ENCODE assay signal across 15 cellular contexts in the genomic region with DNA sequence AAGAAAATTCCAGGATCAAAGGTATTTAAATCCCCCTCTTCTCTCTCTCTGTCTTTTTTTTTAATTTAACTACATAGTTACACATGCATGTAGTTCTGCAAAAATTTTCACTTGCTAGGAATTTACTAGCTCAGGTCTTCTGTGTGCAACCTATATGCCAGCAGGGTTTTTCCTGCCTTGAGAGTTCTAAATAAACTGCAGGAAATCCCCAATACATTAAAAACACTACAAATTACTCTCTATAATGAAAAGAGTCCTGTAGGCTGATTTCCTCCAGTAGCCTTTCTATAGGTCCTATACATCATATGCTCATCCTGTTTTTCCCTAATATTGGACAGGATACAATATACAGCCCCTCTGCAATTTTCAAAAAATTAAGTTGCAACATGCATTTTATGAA. TPM values are rescaled to one million over a fixed set of nuclear protein-coding genes. Genes with fewer than 3 reads are reported as not detected.
A peak's percentile ranks its signal among the peaks of the same experiment; 100 is the strongest.
DNase-seq lines count a peak whose midpoint lies in the region; ATAC-seq, FAIRE-seq and TF ChIP-seq lines count a peak whose summit lies in the region.
"Had no signal": no experiment of that assay in that cellular context is flagged by ENCODE, and none has a peak within 500 bp of the region (broad histone marks: within the 10 kb centered on the region; RNA-seq: fewer than 3 reads in every experiment).

No MANE protein-coding gene starts in this region.

- no peak overlapping the region for H3K9ac ChIP-seq in SK-N-MC (ENCODE audit: insufficient read length)

- H2AFZ ChIP-seq in GM23338: no peak overlapping the region

- H3K36me3 ChIP-seq in GM23338 (ENCODE audit: insufficient read depth): no peaks in the 10 kb centered on the region
- H3K36me3 ChIP-seq in SK-N-MC (ENCODE audit: insufficient read depth, low read length): no peaks in the 10 kb centered on the region
- H3K36me3 ChIP-seq: BE2C had no signal

- H3K4me1 ChIP-seq in A549 (no peaks in the 10 kb centered on the region), GM23338 (ENCODE audit: insufficient read depth) (peaks cover 6% of the 10 kb centered on the region; the same call in 1 of the 2 replicates)
- H3K4me1 ChIP-seq: BE2C had no signal

- POLR2A ChIA-PET in A549 (lab: Yijun Ruan, JAX): no interaction called here

- no peak for TF ChIP-seq RAD21 in A549 (conservative IDR thresholded peaks at IDR 0.05 in 1 of 2, IDR thresholded peaks at IDR 0.05 in 1 of 2)

- no peaks in the 10 kb centered on the region for H3K9me2 ChIP-seq in GM23338 (ENCODE audit: insufficient read depth)

- peak overlapping the region; percentile 25; the same call in 1 of the 3 replicates for H3K4me3 Mint-ChIP-seq in GM23338
- H3K4me3 Mint-ChIP-seq in nephron progenitor cell: peak overlapping the region; percentile 52

- CTCF ChIA-PET in A549 (lab: Yijun Ruan, JAX): no interaction called here

- H3K4me2 ChIP-seq in A549: peak overlapping the region; percentile 62
- H3K4me2 ChIP-seq in GM23338: no peak overlapping the region

- H3K36me3 Mint-ChIP-seq in GM23338 (ENCODE audit: low read depth) (peaks cover 9% of the 10 kb centered on the region; the same call in 2 of the 3 replicates), nephron progenitor cell (ENCODE audit: low read depth) (peaks cover 4% of the 10 kb centered on the region)

- no peaks in the 10 kb centered on the region for H3K79me2 ChIP-seq in GM23338 (replicated peaks; ENCODE audit: insufficient read depth)

- H3K9me3 ChIP-seq in A549 (0 out of 3 replicates have a peak, but pooled peaks cover 3% of the 10 kb centered on the region), SK-N-MC (ENCODE audit: low read depth, low read length) (no peaks in the 10 kb centered on the region)
- H3K9me3 ChIP-seq: BE2C had no signal

- no peak for TF ChIP-seq EP300 in A549 (IDR thresholded peaks at IDR 0.05)

- no peak for DNase-seq in A549 (ENCODE audit: low read depth in 1 of 2, low spot score in 1 of 2)
- no peak for DNase-seq in GM23338 (ENCODE audit: low spot score)
- peak; percentile 86 for DNase-seq in SK-N-MC (ENCODE audit: low read depth, low spot score)
- no peak for DNase-seq in nephron progenitor cell
- no peak for DNase-seq in amygdala (lab: John Stamatoyannopoulos, UW)
- no peak for DNase-seq in NCI-H1694 (lab: John Stamatoyannopoulos, UW)
- DNase-seq: BE2C; CD4-positive, alpha-beta memory T cell; DMS153; GF-D8 had no signal

- peak overlapping the region; percentile 66; the same call in 1 of the 3 replicates for H3K4me3 ChIP-seq in A549
- H3K4me3 ChIP-seq in GM23338: no peak overlapping the region
- peak overlapping the region; percentile 72 for H3K4me3 ChIP-seq in SK-N-MC

- no peak for TF ChIP-seq POLR2A in A549 (IDR thresholded peaks at IDR 0.05; ENCODE audit: low read length)

- H3K9me3 Mint-ChIP-seq in GM23338 (peaks cover 4% of the 10 kb centered on the region; the same call in 1 of the 3 replicates), nephron progenitor cell (peaks cover 28% of the 10 kb centered on the region)

- no peaks in the 10 kb centered on the region for H4K20me1 ChIP-seq in GM23338 (replicated peaks; ENCODE audit: insufficient read depth)

- H3K4me1 Mint-ChIP-seq in GM23338 (peaks cover 10% of the 10 kb centered on the region), nephron progenitor cell (peaks cover 8% of the 10 kb centered on the region)
- H3K4me1 Mint-ChIP-seq: CD4-positive, alpha-beta memory T cell had no signal

- H3K27ac Mint-ChIP-seq in GM23338: no peak overlapping the region
- no peak overlapping the region for H3K27ac Mint-ChIP-seq in nephron progenitor cell

- FAIRE-seq in A549 (lab: Jason Lieb, UNC): no peak
- FAIRE-seq: D721Med, H54, HepG2 had no signal

- no peaks in the 10 kb centered on the region for H3K27me3 ChIP-seq in GM23338 (ENCODE audit: insufficient read depth)
- H3K27me3 ChIP-seq: BE2C had no signal

- H3F3A ChIP-seq in GM23338 (replicated peaks; ENCODE audit: low read depth): no peaks in the 10 kb centered on the region

- H3K27me3 Mint-ChIP-seq in GM23338 (ENCODE audit: insufficient read depth, low read depth, poor library complexity): no peaks in the 10 kb centered on the region
- no peaks in the 10 kb centered on the region for H3K27me3 Mint-ChIP-seq in nephron progenitor cell (ENCODE audit: low read depth, poor library complexity)

- no peak for TF ChIP-seq CTCF in A549 (IDR thresholded peaks at IDR 0.05)
- no peak for TF ChIP-seq CTCF in GM23338 (conservative IDR thresholded peaks at IDR 0.05; ENCODE audit: low read depth in 2 of 2)
- no peak for TF ChIP-seq CTCF in nephron progenitor cell (IDR thresholded peaks at IDR 0.05)

- no peak for ATAC-seq in A549
- no peak for ATAC-seq in GM23338
- ATAC-seq in GM21526 (IDR thresholded peaks at IDR 0.05; ENCODE audit: low FRiP score, unreplicated experiment): no peak
- ATAC-seq: HepG2 had no signal

- H3K27ac ChIP-seq in A549 (no peak overlapping the region; a peak in 1 of 6 replicates), GM23338 (ENCODE audit: low read depth) (no peak overlapping the region), SK-N-MC (no peak overlapping the region)
- H3K27ac ChIP-seq: C4-2B had no signal

TF ChIP-seq in A549, 52 proteins besides CTCF, POLR2A, EP300 and RAD21:
- TF ChIP-seq JUNB (IDR thresholded peaks at IDR 0.05) (no peak), TFCP2L1 (CRISPR knock-in tag; IDR thresholded peaks at IDR 0.05) (no peak), CHD2 (IDR thresholded peaks at IDR 0.05; ENCODE audit: low read length, partially characterized antibody) (no peak), TP53 (CRISPR knock-in tag; IDR thresholded peaks at IDR 0.05) (no peak), SMC3 (IDR thresholded peaks at IDR 0.05) (no peak), CHD4 (IDR thresholded peaks at IDR 0.05; ENCODE audit: borderline replicate concordance) (no peak), MAFK (IDR thresholded peaks at IDR 0.05; ENCODE audit: partially characterized antibody) (no peak), JUN (IDR thresholded peaks at IDR 0.05) (no peak), HOXB13 (CRISPR knock-in tag; IDR thresholded peaks at IDR 0.05; ENCODE audit: low read depth) (no peak), HOXA7 (CRISPR knock-in tag; IDR thresholded peaks at IDR 0.05) (no peak), MAZ (IDR thresholded peaks at IDR 0.05; ENCODE audit: borderline replicate concordance, low read depth, low read length) (no peak), MYC (IDR thresholded peaks at IDR 0.05; ENCODE audit: borderline replicate concordance, low read length) (no peak)
- TF ChIP-seq, protein P1, sequence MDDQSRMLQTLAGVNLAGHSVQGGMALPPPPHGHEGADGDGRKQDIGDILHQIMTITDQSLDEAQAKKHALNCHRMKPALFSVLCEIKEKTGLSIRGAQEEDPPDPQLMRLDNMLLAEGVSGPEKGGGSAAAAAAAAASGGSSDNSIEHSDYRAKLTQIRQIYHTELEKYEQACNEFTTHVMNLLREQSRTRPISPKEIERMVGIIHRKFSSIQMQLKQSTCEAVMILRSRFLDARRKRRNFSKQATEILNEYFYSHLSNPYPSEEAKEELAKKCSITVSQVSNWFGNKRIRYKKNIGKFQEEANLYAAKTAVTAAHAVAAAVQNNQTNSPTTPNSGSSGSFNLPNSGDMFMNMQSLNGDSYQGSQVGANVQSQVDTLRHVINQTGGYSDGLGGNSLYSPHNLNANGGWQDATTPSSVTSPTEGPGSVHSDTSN (IDR thresholded peaks at IDR 0.05): no peak
TF ChIP-seq in A549: peak in this region for 0.

TF ChIP-seq in GM23338, 12 proteins besides CTCF, POLR2A, EP300 and RAD21 (continues in another document):
- TF ChIP-seq, protein P2, sequence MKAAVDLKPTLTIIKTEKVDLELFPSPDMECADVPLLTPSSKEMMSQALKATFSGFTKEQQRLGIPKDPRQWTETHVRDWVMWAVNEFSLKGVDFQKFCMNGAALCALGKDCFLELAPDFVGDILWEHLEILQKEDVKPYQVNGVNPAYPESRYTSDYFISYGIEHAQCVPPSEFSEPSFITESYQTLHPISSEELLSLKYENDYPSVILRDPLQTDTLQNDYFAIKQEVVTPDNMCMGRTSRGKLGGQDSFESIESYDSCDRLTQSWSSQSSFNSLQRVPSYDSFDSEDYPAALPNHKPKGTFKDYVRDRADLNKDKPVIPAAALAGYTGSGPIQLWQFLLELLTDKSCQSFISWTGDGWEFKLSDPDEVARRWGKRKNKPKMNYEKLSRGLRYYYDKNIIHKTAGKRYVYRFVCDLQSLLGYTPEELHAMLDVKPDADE (IDR thresholded peaks at IDR 0.05): no peak
- TF ChIP-seq ZNF114 (CRISPR knock-in tag; IDR thresholded peaks at IDR 0.05) (no peak), EZH2 (IDR thresholded peaks at IDR 0.05; ENCODE audit: low read depth, unreplicated experiment) (no peak), ZNF331 (CRISPR knock-in tag; IDR thresholded peaks at IDR 0.05; ENCODE audit: low read depth) (no peak), EZH2phosphoT487 (IDR thresholded peaks at IDR 0.05; ENCODE audit: unreplicated experiment) (no peak), POLR2AphosphoS5 (IDR thresholded peaks at IDR 0.05; ENCODE audit: low read depth) (no peak), JUNB (IDR thresholded peaks at IDR 0.05; ENCODE audit: unreplicated experiment) (no peak), NANOG (IDR thresholded peaks at IDR 0.05; ENCODE audit: borderline replicate concordance) (no peak)

RNA-seq across cellular contexts. Expression of a gene that starts 27.7 kb away (rescaled TPM):
- polyA plus RNA-seq in A549 (2011; rRNA removed) (28.8 and 32.8 TPM in 2 replicates), A549 (2017; fragmentation: RNase III; extraction: RNeasy Plus Mini Kit Qiagen cat#74134 plus additional on column Dnase treatment) (16.7 to 18.2 TPM (median 18.1 TPM) in 3 replicates), GM23338 (2016; fragmentation: Nextera tagmentation; extraction: Ambion mirVana) (14.0 and 14.6 TPM in 2 replicates)
- polyA plus RNA-seq in A549 (2012; cell fraction: cytosol; rRNA removed): 7.7 and 9.7 TPM in 2 replicates
- polyA plus RNA-seq in A549 (2012; cell fraction: nucleus; rRNA removed): 5.2 and 8.9 TPM in 2 replicates
- 29.5 and 30.2 TPM in 2 replicates for polyA minus RNA-seq in A549 (2011; rRNA and poly(A)+ RNA removed)
- total RNA-seq in GM23338 (2014; rRNA removed; shearing (Covaris generic)): 40.7 and 40.8 TPM in 2 replicates
